ENCODE assay signal across 1 cellular context in genomic region chr15:49620658-49621326, GRCh38.
TF ChIP-seq lines count a peak whose summit lies in the region.

TSS of gene DTWD1 (plus strand) at chr15:49621048. CDS start at chr15:49625168, 4,120 bp downstream.
TSS of gene FAM227B (minus strand) at chr15:49620818. CDS start at chr15:49615171, 5,647 bp downstream.

TF ChIP-seq in K562, 482 proteins besides CTCF, POLR2A, EP300 and RAD21 (continued from another document and continues in another):
- TF ChIP-seq FOXP4 (CRISPR knock-in tag; IDR thresholded peaks at IDR 0.05; ENCODE audit: borderline replicate concordance) (no peak), HDAC1 (IDR thresholded peaks at IDR 0.05) (peak in 1 of 2 experiments; percentile 92; a peak in 2 of 4 replicates), DMBX1 (CRISPR knock-in tag; IDR thresholded peaks at IDR 0.05; ENCODE audit: borderline replicate concordance) (peak; percentile 75; the same call in 1 of the 2 replicates), ZNF592 (IDR thresholded peaks at IDR 0.05) (no peak), MAFK (IDR thresholded peaks at IDR 0.05; ENCODE audit: low read length) (0 out of 2 replicates have a peak, but pooled peaks have one; percentile 18), ETS2 (tag; IDR thresholded peaks at IDR 0.05; ENCODE audit: borderline replicate concordance, poor library complexity, severe bottlenecking) (no peak), ASH1L (IDR thresholded peaks at IDR 0.05; ENCODE audit: borderline replicate concordance, low read depth, partially characterized antibody) (no peak), SIN3A (IDR thresholded peaks at IDR 0.05; ENCODE audit: borderline replicate concordance in 2 of 2, control insufficient read depth in 1 of 2, low read depth in 2 of 2, low read length in 2 of 2) (peak; percentile 76 to 85; a peak in 3 of 4 replicates), ZFP30 (CRISPR knock-in tag; IDR thresholded peaks at IDR 0.05; ENCODE audit: borderline replicate concordance) (no peak), ATF3 (IDR thresholded peaks at IDR 0.05) (no peak), ATF3 (CRISPR knock-in tag; conservative IDR thresholded peaks at IDR 0.05) (0 out of 2 replicates have a peak, but pooled peaks have one; percentile 42), THAP12 (CRISPR knock-in tag; IDR thresholded peaks at IDR 0.05) (peak; percentile 76; the same call in 1 of the 2 replicates), CEBPB (tag; IDR thresholded peaks at IDR 0.05) (peak; percentile 96), SFPQ (IDR thresholded peaks at IDR 0.05; ENCODE audit: low read depth, low read length) (no peak), ZNF184 (CRISPR knock-in tag; IDR thresholded peaks at IDR 0.05) (no peak), ZKSCAN3 (CRISPR knock-in tag; IDR thresholded peaks at IDR 0.05) (no peak), PATZ1 (CRISPR knock-in tag; IDR thresholded peaks at IDR 0.05; ENCODE audit: borderline replicate concordance) (no peak), PRMT5 (CRISPR knock-in tag; IDR thresholded peaks at IDR 0.05) (no peak), ZNF79 (CRISPR knock-in tag; IDR thresholded peaks at IDR 0.05; ENCODE audit: low read depth) (peak; percentile 47), FOXP1 (CRISPR knock-in tag; IDR thresholded peaks at IDR 0.05) (peak; percentile 97), RNF219 (CRISPR knock-in tag; IDR thresholded peaks at IDR 0.05) (peak; percentile 77; the same call in 1 of the 2 replicates), POLR2H (tag; IDR thresholded peaks at IDR 0.05; ENCODE audit: low read depth) (peak; percentile 86), ZNF280B (CRISPR knock-in tag; IDR thresholded peaks at IDR 0.05) (no peak), BRCA1 (IDR thresholded peaks at IDR 0.05) (no peak), BRCA1 (CRISPR knock-in tag; IDR thresholded peaks at IDR 0.05) (no peak), ZBTB49 (CRISPR knock-in tag; IDR thresholded peaks at IDR 0.05; ENCODE audit: borderline replicate concordance) (no peak), ZNF445 (CRISPR knock-in tag; IDR thresholded peaks at IDR 0.05; ENCODE audit: low read depth) (no peak), MYNN (IDR thresholded peaks at IDR 0.05) (peak; percentile 61; the same call in 1 of the 2 replicates), MYNN (CRISPR knock-in tag; IDR thresholded peaks at IDR 0.05) (no peak), ZNF239 (CRISPR knock-in tag; IDR thresholded peaks at IDR 0.05) (0 out of 2 replicates have a peak, but pooled peaks have one; percentile 30), KAT7 (CRISPR knock-in tag; IDR thresholded peaks at IDR 0.05; ENCODE audit: borderline replicate concordance) (peak; percentile 97; the same call in 1 of the 2 replicates), DEAF1 (CRISPR knock-in tag; IDR thresholded peaks at IDR 0.05) (0 out of 2 replicates have a peak, but pooled peaks have one; percentile 15)
